ENCODE assay signal across 18 cellular contexts in the genomic region with DNA sequence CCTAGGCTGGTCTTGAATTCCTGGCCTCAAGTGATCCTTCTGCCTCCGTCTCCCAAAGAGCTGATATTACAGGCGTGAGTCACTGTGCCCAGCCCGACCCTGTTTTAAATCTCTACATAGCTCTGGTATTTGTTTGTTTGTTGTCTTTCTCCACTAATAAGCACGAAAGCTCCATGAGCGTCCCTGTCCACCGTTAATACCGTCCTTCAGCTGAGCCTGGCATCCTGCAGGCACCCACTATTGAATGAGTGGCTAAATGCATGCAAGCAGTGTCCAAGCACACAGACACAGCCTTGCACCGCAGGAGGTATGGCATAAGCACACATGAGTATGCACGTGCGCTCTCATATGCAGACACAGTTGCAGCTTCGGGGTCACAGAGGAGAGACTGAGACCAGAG. TPM values are rescaled to one million over a fixed set of nuclear protein-coding genes. Genes with fewer than 3 reads are reported as not detected.
DNase-seq lines count a peak whose midpoint lies in the region; TF ChIP-seq lines count a peak whose summit lies in the region.
"Had no signal": no experiment of that assay in that cellular context is flagged by ENCODE, and none has a peak within 500 bp of the region (broad histone marks: within the 10 kb centered on the region; RNA-seq: fewer than 3 reads in every experiment).

No MANE protein-coding gene starts in this region.

- no peak for TF ChIP-seq CTCF in epithelial cell of esophagus (IDR thresholded peaks at IDR 0.05; ENCODE audit: insufficient read depth, low read depth, low read length, missing control alignments)
- no peak for TF ChIP-seq CTCF in RWPE1 (conservative IDR thresholded peaks at IDR 0.05; ENCODE audit: low read depth)
- TF ChIP-seq CTCF in GM13976 (IDR thresholded peaks at IDR 0.05; ENCODE audit: borderline replicate concordance, control extremely low read depth, extremely low read depth, insufficient read depth, missing control alignments), result no peak

- POLR2A ChIA-PET in RWPE1 (lab: Yijun Ruan, JAX; ENCODE audit: low non-redundant PET), result no interaction called here

- CTCF ChIA-PET in RWPE1 (lab: Yijun Ruan, JAX), result no interaction called here

- H3K27ac ChIP-seq in RWPE1, result no peak overlapping the region
- H3K27ac ChIP-seq: pancreas, tibial nerve had no signal

- H3K4me1 ChIP-seq in skeletal muscle satellite cell (ENCODE audit: control insufficient read depth, insufficient read depth, low read length), result peaks cover 62% of the 10 kb centered on the region

- H3K4me2 ChIP-seq in skeletal muscle satellite cell (ENCODE audit: low read length), result peak overlapping the region; percentile 19

- no peaks in the 10 kb centered on the region for H3K27me3 ChIP-seq in skeletal muscle satellite cell (ENCODE audit: control insufficient read depth, insufficient read depth, low read length)
- H3K27me3 ChIP-seq: pancreas, tibial nerve had no signal

- no peak overlapping the region for H3K9ac ChIP-seq in skeletal muscle satellite cell (ENCODE audit: low read depth, low read length)

- H3K4me3 ChIP-seq in epithelial cell of esophagus (ENCODE audit: low read length), result no peak overlapping the region
- no peak overlapping the region for H3K4me3 ChIP-seq in skeletal muscle satellite cell (ENCODE audit: low read length)
- H3K4me3 ChIP-seq: pancreas, skin epidermis, tibial nerve had no signal

- no peaks in the 10 kb centered on the region for H3K36me3 ChIP-seq in skeletal muscle satellite cell (ENCODE audit: insufficient read depth, low read length)
- H3K36me3 ChIP-seq: pancreas, tibial nerve had no signal

- DNase-seq in NCI-H1417 (lab: John Stamatoyannopoulos, UW), result peak; percentile 15 to 84 (median 66)
- no peak for DNase-seq in NCI-H1417 treated with DMSO at 0.1 percent for 48 hours (lab: John Stamatoyannopoulos, UW)
- peak; percentile 61 for DNase-seq in NCI-H774 (lab: John Stamatoyannopoulos, UW)
- peak; percentile 40 for DNase-seq in epithelial cell of esophagus (ENCODE audit: low read depth)
- no peak for DNase-seq in RWPE1 (ENCODE audit: low spot score)
- DNase-seq in cortex of kidney (lab: John Stamatoyannopoulos, UW), result no peak
- DNase-seq in GM13976 (ENCODE audit: low spot score), result no peak
- DNase-seq: 8988T; activated CD4-positive, alpha-beta T cell treated with anti-CD3 and anti-CD28 coated beads, Interleukin-2, amount 50 U/mL, for 4 hours; DMS79; effector memory CD8-positive, alpha-beta T cell; NCI-H187; NCI-H524 treated with DMSO at 0.1 percent for 48 hours; pancreas had no signal

- H3K9me3 ChIP-seq in skeletal muscle satellite cell (replicated peaks; ENCODE audit: low read length), result no peaks in the 10 kb centered on the region
- H3K9me3 ChIP-seq: pancreas, tibial nerve had no signal

- in situ Hi-C loops in GM13976 (cut with MboI; ENCODE audit: low sequenced_read_pairs, unreplicated experiment), result no loop called here

RNA-seq across cellular contexts. Expression of a gene that starts 4.5 kb away (rescaled TPM):
- 33.4 and 50.2 TPM in 2 replicates for total RNA-seq in skeletal muscle satellite cell (2012; rRNA removed)

RNA-seq across cellular contexts. Expression of a gene that starts 55.8 kb away (rescaled TPM):
- 1.8 and 3.3 TPM in 2 replicates for total RNA-seq in skeletal muscle satellite cell (2012; rRNA removed)
- total RNA-seq: left lobe of liver had no signal

Comparison
In these comparisons a context has a peak if more than half of its experiments do, and no peak if none do; other contexts are left out.
1. DNase-seq: peak in NCI-H1417 (3 of 3), NCI-H774 (single experiment) and epithelial cell of esophagus (single experiment); none in NCI-H1417 treated with DMSO at 0.1 percent for 48 hours (single experiment), RWPE1 (single experiment), cortex of kidney (single experiment) and GM13976 (single experiment).